Comparison of ENCODE assay signal across 24 cellular contexts in genomic region chr20:63920226-63920625, GRCh38. TPM values are rescaled to one million over a fixed set of nuclear protein-coding genes. Genes with fewer than 3 reads are reported as not detected.
A peak's percentile ranks its signal among the peaks of the same experiment; 100 is the strongest.
DNase-seq lines count a peak whose midpoint lies in the region; ATAC-seq and TF ChIP-seq lines count a peak whose summit lies in the region.
"Had no signal": no experiment of that assay in that cellular context is flagged by ENCODE, and none has a peak within 500 bp of the region (broad histone marks: within the 10 kb centered on the region; RNA-seq: fewer than 3 reads in every experiment).

No MANE protein-coding gene starts in this region.

- ATAC-seq in left colon (peak; percentile 19), GM18858 (IDR thresholded peaks at IDR 0.05; ENCODE audit: unreplicated experiment) (no peak)
- ATAC-seq: GM12878, GM23338, HCT116 had no signal

- H3K79me2 ChIP-seq in trophoblast cell (ENCODE audit: control insufficient read depth, insufficient read depth, low read length, poor library complexity) = no peaks in the 10 kb centered on the region

- peaks cover 28 to 30% of the 10 kb centered on the region in 2 experiments for H3K36me3 ChIP-seq in trophoblast cell (ENCODE audit: control insufficient read depth in 1 of 2, insufficient read depth in 2 of 2, low read length in 2 of 2)

- no peak overlapping the region for H3K4me2 ChIP-seq in trophoblast cell (ENCODE audit: low read length)
- H3K4me2 ChIP-seq: GM23338, KMS-11 had no signal

- no peak overlapping the region for H2BK120ac ChIP-seq in trophoblast cell (ENCODE audit: insufficient read depth, low read length, poor library complexity)

- no peaks in the 10 kb centered on the region for H3K27me3 ChIP-seq in trophoblast cell (ENCODE audit: insufficient read depth, low read length)
- H3K27me3 ChIP-seq: BE2C had no signal

- peaks cover 4% of the 10 kb centered on the region for H3K9me3 ChIP-seq in trophoblast cell (ENCODE audit: insufficient read depth, low read depth, low read length)
- H3K9me3 ChIP-seq: BE2C had no signal

- peak; percentile 1 for DNase-seq in HuH-7.5 (ENCODE audit: low spot score)
- no peak for DNase-seq in left colon
- DNase-seq in trophoblast cell = no peak
- DNase-seq in MCF 10A (ENCODE audit: unreplicated experiment) = no peak
- DNase-seq: ACHN; BE2C; C1 segment of cervical spinal cord; CD4-positive, CD25-positive, alpha-beta regulatory T cell; CD8-positive, alpha-beta memory T cell; COR-L47; DMS 273 treated with DMSO at 0.1 percent for 48 hours; DMS53; DND-41; EL; HFFc6 had no signal

- peak overlapping the region; percentile 19 for H3K18ac ChIP-seq in trophoblast cell (ENCODE audit: low read length)

- H4K91ac ChIP-seq in trophoblast cell (ENCODE audit: low read depth, low read length) = no peak overlapping the region

- H3K4ac ChIP-seq in trophoblast cell (ENCODE audit: low read depth, low read length) = peak overlapping the region; percentile 59

- H3K9ac ChIP-seq in trophoblast cell (ENCODE audit: low read length) = no peak overlapping the region
- H3K9ac ChIP-seq: KMS-11 had no signal

- H3K14ac ChIP-seq in trophoblast cell (ENCODE audit: low read length) = no peak overlapping the region

- no peak for TF ChIP-seq CTCF in MCF 10A (IDR thresholded peaks at IDR 0.05; ENCODE audit: unreplicated experiment)

- no TSS peak for BruUV-seq in MCF 10A (replicated peaks; lab: Mats Ljungman, UMichigan)

- no peak overlapping the region for H2AK5ac ChIP-seq in trophoblast cell (ENCODE audit: low read length)

- H2BK12ac ChIP-seq in trophoblast cell (ENCODE audit: low read length) = no peak overlapping the region

- no peak overlapping the region for H4K8ac ChIP-seq in trophoblast cell (ENCODE audit: low read depth, low read length)

- no peak overlapping the region for H3K27ac ChIP-seq in trophoblast cell (ENCODE audit: low read depth, low read length)
- H3K27ac ChIP-seq: HL-60, KMS-11 had no signal

- H3K27ac Mint-ChIP-seq in MCF 10A (ENCODE audit: low read depth, unreplicated experiment) = no peak overlapping the region
- H3K27ac Mint-ChIP-seq: CD4-positive, CD25-positive, alpha-beta regulatory T cell; GM23338; HFFc6; IgD-negative memory B cell had no signal

- no peaks in the 10 kb centered on the region for H3K4me1 Mint-ChIP-seq in MCF 10A (ENCODE audit: insufficient read depth, unreplicated experiment)
- H3K4me1 Mint-ChIP-seq: GM23338 had no signal

- POLR2A ChIA-PET in MCF 10A (lab: Yijun Ruan, JAX) = no interaction called here

- no peak overlapping the region for H2BK5ac ChIP-seq in trophoblast cell (ENCODE audit: low read depth, low read length, poor library complexity)

- H3K4me3 ChIP-seq in trophoblast cell (ENCODE audit: low read depth, low read length) = no peak overlapping the region
- H3K4me3 ChIP-seq: GM12878, GM23338 had no signal

- H3K79me1 ChIP-seq in trophoblast cell (ENCODE audit: low read length) = no peaks in the 10 kb centered on the region

- H3K4me1 ChIP-seq in trophoblast cell (ENCODE audit: control insufficient read depth in 1 of 2, insufficient read depth in 2 of 2, low read length in 2 of 2) = no peaks in the 10 kb centered on the region
- H3K4me1 ChIP-seq: BE2C had no signal

- CTCF ChIA-PET in MCF 10A (lab: Yijun Ruan, JAX) = no interaction called here

- H2AFZ ChIP-seq in trophoblast cell (ENCODE audit: insufficient read depth, low read length, poor library complexity) = no peak overlapping the region
- H2AFZ ChIP-seq: GM23338 had no signal

- no peak overlapping the region for H3K4me3 Mint-ChIP-seq in MCF 10A (ENCODE audit: unreplicated experiment)
- H3K4me3 Mint-ChIP-seq: CD4-positive, CD25-positive, alpha-beta regulatory T cell; CD8-positive, alpha-beta memory T cell; GM23338; HFFc6 had no signal

- H3K27me3 Mint-ChIP-seq in MCF 10A (ENCODE audit: insufficient read depth, unreplicated experiment) = no peaks in the 10 kb centered on the region
- H3K27me3 Mint-ChIP-seq: CD4-positive, CD25-positive, alpha-beta regulatory T cell; CD8-positive, alpha-beta memory T cell; IgD-negative memory B cell had no signal

- peaks cover 55% of the 10 kb centered on the region for H3K36me3 Mint-ChIP-seq in MCF 10A (ENCODE audit: insufficient read depth, unreplicated experiment)

- no peak overlapping the region for H4K12ac ChIP-seq in trophoblast cell (ENCODE audit: low read depth, low read length)

- intact Hi-C loops in left colon (cut with DNase I, micrococcal nuclease) (no loop called here), MCF 10A (cut with micrococcal nuclease) (no loop called here)

- H3K23ac ChIP-seq in trophoblast cell (ENCODE audit: low read length) = no peak overlapping the region

- no CpG with 5 or more reads among the region's 23 CpGs for WGBS in trophoblast cell (ENCODE audit: extremely low coverage, insufficient coverage, insufficient read length)

- H3K9me3 Mint-ChIP-seq in MCF 10A (ENCODE audit: unreplicated experiment) = no peaks in the 10 kb centered on the region

RNA-seq across cellular contexts. Expression of gene DNAJC5, which starts 25.3 kb away (rescaled TPM):
- total RNA-seq in left colon (10 to 100 TPM; 55.3 to 79.4 TPM), MCF 10A (2022) (38.1 and 45.0 TPM in 2 replicates)
- 24.9 and 25.0 TPM in 2 replicates for polyA plus RNA-seq in trophoblast cell (2013)

RNA-seq across cellular contexts. Expression of gene UCKL1, which starts 36.0 kb away (rescaled TPM):
- total RNA-seq in left colon (10 to 100 TPM; 41.7 to 44.8 TPM), MCF 10A (2022) (38.6 and 43.7 TPM in 2 replicates)
- polyA plus RNA-seq in trophoblast cell (2013) = 28.2 and 30.1 TPM in 2 replicates

RNA-seq across cellular contexts. Expression of gene ZNF512B, which starts 49.5 kb away (rescaled TPM):
- 1 to 10 TPM; 1.3 to 2.9 TPM for total RNA-seq in left colon
- polyA plus RNA-seq in trophoblast cell (2013) = 7.5 and 7.8 TPM in 2 replicates
- total RNA-seq in MCF 10A (2022) = 23.5 and 26.6 TPM in 2 replicates

RNA-seq across cellular contexts. Expression of gene TPD52L2, which starts 55.2 kb away (rescaled TPM):
- total RNA-seq in left colon (10 to 100 TPM; 49.5 to 58.5 TPM), MCF 10A (2022) (174 and 175 TPM in 2 replicates)
- polyA plus RNA-seq in trophoblast cell (2013) = 67.0 and 68.3 TPM in 2 replicates

RNA-seq across cellular contexts. Expression of gene ABHD16B, which starts 58.9 kb away (rescaled TPM):
- total RNA-seq in left colon (not detected), MCF 10A (2022) (not detected in 2 replicates)
- polyA plus RNA-seq in trophoblast cell (2013) = not detected in 2 replicates
- total RNA-seq: CD4-positive, CD25-positive, alpha-beta regulatory T cell; CD8-positive, alpha-beta memory T cell; G401; GM12878; GM23338; HFFc6; HT1080 had no signal
- polyA plus RNA-seq: CD8-positive, alpha-beta memory T cell; GM23338 had no signal
